ENCODE assay signal across 28 cellular contexts in the genomic region with DNA sequence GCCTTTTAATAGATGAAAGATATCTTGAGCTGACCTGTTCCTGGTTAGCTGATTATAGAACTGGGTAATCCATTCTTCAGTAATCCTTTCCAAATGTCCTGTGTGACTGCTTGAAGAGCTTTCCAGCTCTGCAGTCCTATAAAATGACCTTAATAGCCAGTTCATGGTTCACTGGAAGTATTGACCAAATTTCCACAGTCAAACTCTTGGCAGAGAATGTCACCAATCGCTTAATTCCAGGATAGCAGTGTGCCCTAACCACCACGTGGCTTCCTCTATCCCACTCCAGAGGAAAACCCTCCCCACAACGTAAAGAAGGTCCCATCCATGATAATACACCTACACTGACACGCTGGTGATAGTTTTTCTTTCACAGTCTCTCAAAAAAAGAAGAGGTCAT. TPM values are rescaled to one million over a fixed set of nuclear protein-coding genes. Genes with fewer than 3 reads are reported as not detected.
DNase-seq lines count a peak whose midpoint lies in the region; ATAC-seq and TF ChIP-seq lines count a peak whose summit lies in the region.
"Had no signal": no experiment of that assay in that cellular context is flagged by ENCODE, and none has a peak within 500 bp of the region (broad histone marks: within the 10 kb centered on the region; RNA-seq: fewer than 3 reads in every experiment).

No MANE protein-coding gene starts in this region.

- peak overlapping the region; percentile 85 for H3K27ac ChIP-seq in colonic mucosa
- peak overlapping the region; percentile 51 to 87 (median 86) for H3K27ac ChIP-seq in right lobe of liver
- H3K27ac ChIP-seq: breast epithelium, PC-9, suprapubic skin, uterus had no signal

- intact Hi-C loops in Calu3 (cut with micrococcal nuclease; ENCODE audit: unreplicated experiment) = no loop called here
- intact Hi-C loops in colonic mucosa (cut with DNase I) = no loop called here
- intact Hi-C loops in right lobe of liver (cut with DNase I) = no loop called here

- ATAC-seq in right lobe of liver (peak; percentile 45 to 76 (median 68)), HG03457 (IDR thresholded peaks at IDR 0.05; ENCODE audit: unreplicated experiment) (no peak), GM19023 (IDR thresholded peaks at IDR 0.05; ENCODE audit: unreplicated experiment) (no peak)
- ATAC-seq: T-helper 17 cell had no signal

- H3K36me3 Mint-ChIP-seq in Calu3 (ENCODE audit: insufficient read depth, unreplicated experiment) = peaks cover 54% of the 10 kb centered on the region
- H3K36me3 Mint-ChIP-seq in progenitor cell of endocrine pancreas (ENCODE audit: insufficient read depth) = peaks cover 15% of the 10 kb centered on the region

- no peaks in the 10 kb centered on the region for H3K27me3 Mint-ChIP-seq in Calu3 (ENCODE audit: unreplicated experiment)
- no peaks in the 10 kb centered on the region for H3K27me3 Mint-ChIP-seq in progenitor cell of endocrine pancreas
- H3K27me3 Mint-ChIP-seq: activated CD4-positive, alpha-beta memory T cell treated with anti-CD3 and anti-CD28 coated beads for 36 hours; B cell; CD4-positive, alpha-beta memory T cell; T-helper 17 cell had no signal

- DNase-seq in Calu3 = no peak
- DNase-seq in colonic mucosa = no peak
- peak in 1 of 3 donors; percentile 61 for DNase-seq in right lobe of liver
- DNase-seq in progenitor cell of endocrine pancreas (ENCODE audit: low spot score, unreplicated experiment) = no peak
- DNase-seq in GM19240 (ENCODE audit: insufficient read length, low spot score) = no peak
- DNase-seq: ACHN; activated CD4-positive, alpha-beta memory T cell treated with anti-CD3 and anti-CD28 coated beads for 36 hours; activated CD4-positive, alpha-beta T cell treated with anti-CD3 and anti-CD28 coated beads for 1 hour; activated naive CD4-positive, alpha-beta T cell treated with anti-CD3 and anti-CD28 coated beads for 36 hours; CD4-positive, alpha-beta memory T cell; hypothalamus; left colon; NCI-H1417; NCI-H2029 treated with DMSO at 0.1 percent for 48 hours; NCI-H524 treated with DMSO at 0.1 percent for 48 hours; NK-92 treated with Interleukin-12 subunit alpha and Interleukin-12 subunit beta, amount 100 ng/mL, for 24 hours; occipital lobe; PC-9; stimulated activated naive CD4-positive, alpha-beta T cell; T-helper 17 cell; uterus had no signal

- no peaks in the 10 kb centered on the region for H3K9me3 ChIP-seq in colonic mucosa
- H3K9me3 ChIP-seq in right lobe of liver = no peaks in the 10 kb centered on the region
- H3K9me3 ChIP-seq: breast epithelium, HAP-1, suprapubic skin, uterus had no signal

- no peak overlapping the region for H3K4me3 ChIP-seq in colonic mucosa
- peak overlapping the region in 2 of 3 donors; percentile 39 to 51 for H3K4me3 ChIP-seq in right lobe of liver
- H3K4me3 ChIP-seq: breast epithelium, HAP-1, PC-9, skin epidermis, suprapubic skin, uterus had no signal

- no TSS peak for BruUV-seq in Calu3 (replicated peaks; lab: Mats Ljungman, UMichigan)

- H3K9me3 Mint-ChIP-seq in Calu3 (ENCODE audit: low read depth, unreplicated experiment) (no peaks in the 10 kb centered on the region), progenitor cell of endocrine pancreas (ENCODE audit: low read depth) (no peaks in the 10 kb centered on the region)
- H3K9me3 Mint-ChIP-seq: activated CD4-positive, alpha-beta memory T cell treated with anti-CD3 and anti-CD28 coated beads for 36 hours; activated naive CD4-positive, alpha-beta T cell treated with anti-CD3 and anti-CD28 coated beads for 36 hours; CD4-positive, alpha-beta memory T cell had no signal

- H3K4me1 Mint-ChIP-seq in Calu3 (ENCODE audit: low read depth, unreplicated experiment) (peaks cover 57% of the 10 kb centered on the region), progenitor cell of endocrine pancreas (ENCODE audit: low read depth) (peaks cover 29% of the 10 kb centered on the region)

- H3K4me3 Mint-ChIP-seq in Calu3 (ENCODE audit: low read depth, unreplicated experiment) (peak overlapping the region; percentile 44), progenitor cell of endocrine pancreas (ENCODE audit: low read depth) (no peak overlapping the region)
- H3K4me3 Mint-ChIP-seq: activated CD4-positive, alpha-beta memory T cell treated with anti-CD3 and anti-CD28 coated beads for 36 hours; activated naive CD4-positive, alpha-beta T cell treated with anti-CD3 and anti-CD28 coated beads for 36 hours; B cell; CD4-positive, alpha-beta memory T cell; T-helper 17 cell had no signal

- CTCF ChIA-PET in Calu3 (lab: Charles Lee) = no interaction called here

- peak; percentile 75 for TF ChIP-seq POLR2A in right lobe of liver (IDR thresholded peaks at IDR 0.05)

- H3K27ac Mint-ChIP-seq in Calu3 (ENCODE audit: unreplicated experiment) (peak overlapping the region; percentile 46), progenitor cell of endocrine pancreas (peak overlapping the region; percentile 84)
- H3K27ac Mint-ChIP-seq: activated CD4-positive, alpha-beta memory T cell treated with anti-CD3 and anti-CD28 coated beads for 36 hours; activated naive CD4-positive, alpha-beta T cell treated with anti-CD3 and anti-CD28 coated beads for 36 hours; B cell; T-helper 17 cell had no signal

- TF ChIP-seq CTCF in Calu3 (IDR thresholded peaks at IDR 0.05; ENCODE audit: unreplicated experiment) (no peak), colonic mucosa (IDR thresholded peaks at IDR 0.05) (no peak), right lobe of liver (IDR thresholded peaks at IDR 0.05) (no peak), progenitor cell of endocrine pancreas (IDR thresholded peaks at IDR 0.05; ENCODE audit: unreplicated experiment) (no peak)

- peak overlapping the region in 1 of 2 donors; percentile 63 for H3K9ac ChIP-seq in colonic mucosa (ENCODE audit: low read depth in 2 of 2, low read length in 2 of 2)

- WGBS in right lobe of liver (ENCODE audit: insufficient coverage, low coverage, low lambda C conversion rate, missing lambda C conversion rate) = 22% methylated on average over 4 of the region's 4 CpGs

- H3K27me3 ChIP-seq in colonic mucosa (no peaks in the 10 kb centered on the region), right lobe of liver (no peaks in the 10 kb centered on the region)
- H3K27me3 ChIP-seq: breast epithelium, suprapubic skin, uterus had no signal

- H3K4me1 ChIP-seq in colonic mucosa (peaks cover 40% of the 10 kb centered on the region), right lobe of liver (peaks cover 0 to 74% (median 17%) of the 10 kb centered on the region in 4 donors)
- H3K4me1 ChIP-seq: breast epithelium, uterus had no signal

- H3K36me3 ChIP-seq in colonic mucosa = peaks cover 7% of the 10 kb centered on the region
- peaks cover 0 to 11% (median 2%) of the 10 kb centered on the region in 4 donors for H3K36me3 ChIP-seq in right lobe of liver
- H3K36me3 ChIP-seq: uterus had no signal

RNA-seq across cellular contexts. Expression of gene PRKAB1, which starts 17.4 kb away (rescaled TPM):
- total RNA-seq in Calu3 (2022) = 73.5 and 82.7 TPM in 2 replicates
- 10 to 100 TPM; 70.4 to 76.7 TPM for total RNA-seq in colonic mucosa
- 10 to 100 TPM in 4 of 6 experiments, 1 to 10 TPM in 2; 8.2 to 17.1 (median 10.3) TPM for total RNA-seq in right lobe of liver
- 41.3 and 44.7 TPM in 2 replicates for total RNA-seq in progenitor cell of endocrine pancreas

Comparison
In these comparisons a context has a peak if more than half of its experiments do, and no peak if none do; other contexts are left out.
1. ATAC-seq: peak in right lobe of liver (4 of 4); none in HG03457 (single experiment) and GM19023 (single experiment).